Comparison of ENCODE assay signal across 13 cellular contexts in the genomic region with DNA sequence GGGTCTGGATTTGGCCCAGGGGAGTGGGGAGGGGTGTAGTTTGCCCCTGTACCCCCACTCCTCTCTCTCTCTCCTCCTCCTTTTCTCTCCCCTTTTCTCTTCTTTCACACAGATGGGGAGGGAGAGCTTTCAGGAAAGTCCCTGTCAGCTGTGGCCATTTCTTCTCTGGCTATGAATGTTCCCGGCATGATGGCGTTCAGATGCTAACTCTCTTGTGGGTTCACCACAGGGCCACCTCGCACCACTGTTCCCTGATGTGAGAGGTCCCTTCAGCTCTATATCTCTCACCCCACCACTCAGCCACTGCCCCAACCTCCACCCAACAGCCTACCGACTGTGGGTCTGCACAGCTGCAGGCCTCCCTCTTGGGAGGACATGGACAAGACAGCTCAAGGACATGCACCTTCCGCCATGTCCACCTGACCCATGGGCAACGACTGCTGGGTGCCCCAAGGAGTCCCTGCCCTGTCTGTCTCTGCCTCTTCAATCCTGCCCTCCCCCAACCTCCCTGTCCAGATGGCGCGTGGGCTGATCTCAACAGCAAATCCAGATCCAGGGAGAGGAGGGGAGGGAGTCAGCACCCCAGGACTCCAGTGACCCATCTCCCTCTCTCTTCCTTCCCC. TPM values are rescaled to one million over a fixed set of nuclear protein-coding genes. Genes with fewer than 3 reads are reported as not detected.
DNase-seq lines count a peak whose midpoint lies in the region; ATAC-seq, FAIRE-seq and TF ChIP-seq lines count a peak whose summit lies in the region.
"Had no signal": no experiment of that assay in that cellular context is flagged by ENCODE, and none has a peak within 500 bp of the region (broad histone marks: within the 10 kb centered on the region; RNA-seq: fewer than 3 reads in every experiment).

No MANE protein-coding gene starts in this region.

- H3K9me3 ChIP-seq in WERI-Rb-1 (ENCODE audit: severe bottlenecking) (peaks cover 10% of the 10 kb centered on the region), kidney (ENCODE audit: control insufficient read depth in 1 of 2, low read length in 2 of 2) (no peaks in the 10 kb centered on the region)
- H3K9me3 ChIP-seq: neutrophil had no signal

- POLR2A ChIA-PET in MCF 10A (lab: Yijun Ruan, JAX), result interaction anchor here (1.0 to 1.1 kb wide), 2 partner anchors 10 to 130 kb away, joined by 3 read pairs; no protein-coding TSS in a partner anchor

- no peaks in the 10 kb centered on the region for H3K9me3 Mint-ChIP-seq in stimulated activated effector memory CD8-positive, alpha-beta T cell treated with anti-CD3 and anti-CD28 coated beads, Interleukin-12 subunit alpha, Interleukin-12 subunit beta, amount 100 ng/mL, for 72 hours
- peaks cover 7% of the 10 kb centered on the region for H3K9me3 Mint-ChIP-seq in MCF 10A (ENCODE audit: unreplicated experiment)

- no peaks in the 10 kb centered on the region for H3K27me3 ChIP-seq in WERI-Rb-1 (ENCODE audit: insufficient read depth, low read depth, severe bottlenecking)

- TF ChIP-seq CTCF in D721Med (IDR thresholded peaks at IDR 0.05; ENCODE audit: insufficient read depth, missing control alignments) (no peak), WERI-Rb-1 (IDR thresholded peaks at IDR 0.05; ENCODE audit: low read depth, low read length) (no peak), kidney (IDR thresholded peaks at IDR 0.05; ENCODE audit: borderline replicate concordance, extremely low read depth, insufficient read depth) (no peak), MCF 10A (IDR thresholded peaks at IDR 0.05; ENCODE audit: unreplicated experiment) (no peak)

- no peak overlapping the region for H3K9ac ChIP-seq in kidney (ENCODE audit: low read length in 2 of 2)

- peaks cover 24% of the 10 kb centered on the region for H3K4me1 Mint-ChIP-seq in stimulated activated effector memory CD8-positive, alpha-beta T cell treated with anti-CD3 and anti-CD28 coated beads, Interleukin-12 subunit alpha, Interleukin-12 subunit beta, amount 100 ng/mL, for 72 hours
- peaks cover 13% of the 10 kb centered on the region for H3K4me1 Mint-ChIP-seq in MCF 10A (ENCODE audit: insufficient read depth, unreplicated experiment)

- H3K4me1 ChIP-seq in kidney (ENCODE audit: control insufficient read depth in 1 of 2, insufficient read depth in 1 of 2, low read depth in 1 of 2, low read length in 2 of 2), result peaks cover 0 to 15% of the 10 kb centered on the region in 2 donors

- H3K4me3 Mint-ChIP-seq in stimulated activated effector memory CD8-positive, alpha-beta T cell treated with anti-CD3 and anti-CD28 coated beads, Interleukin-12 subunit alpha, Interleukin-12 subunit beta, amount 100 ng/mL, for 72 hours, result no peak overlapping the region
- no peak overlapping the region for H3K4me3 Mint-ChIP-seq in MCF 10A (ENCODE audit: unreplicated experiment)

- H3K27me3 Mint-ChIP-seq in MCF 10A (ENCODE audit: insufficient read depth, unreplicated experiment), result no peaks in the 10 kb centered on the region

- CTCF ChIA-PET in MCF 10A (lab: Yijun Ruan, JAX), result interaction anchor here (0.6 to 2.5 kb wide), 3 partner anchors 34 to 172 kb away, joined by 3 to 9 read pairs (median 3); no protein-coding TSS in a partner anchor

- H3K27ac ChIP-seq in WERI-Rb-1, result peak overlapping the region; percentile 95
- H3K27ac ChIP-seq in kidney (ENCODE audit: low read depth in 2 of 2, low read length in 2 of 2), result no peak overlapping the region

- peaks cover 18% of the 10 kb centered on the region for H3K36me3 ChIP-seq in WERI-Rb-1
- H3K36me3 ChIP-seq in kidney (ENCODE audit: control insufficient read depth in 1 of 2, insufficient read depth in 2 of 2, low read length in 2 of 2), result no peaks in the 10 kb centered on the region
- H3K36me3 ChIP-seq: neutrophil had no signal

- no peaks in the 10 kb centered on the region for H3K36me3 Mint-ChIP-seq in stimulated activated effector memory CD8-positive, alpha-beta T cell treated with anti-CD3 and anti-CD28 coated beads, Interleukin-12 subunit alpha, Interleukin-12 subunit beta, amount 100 ng/mL, for 72 hours
- peaks cover 4% of the 10 kb centered on the region for H3K36me3 Mint-ChIP-seq in MCF 10A (ENCODE audit: insufficient read depth, unreplicated experiment)

- H3K4me3 ChIP-seq in WERI-Rb-1 (ENCODE audit: low read depth, low read length) (no peak overlapping the region), kidney (ENCODE audit: low read length in 2 of 2) (no peak overlapping the region)

- no peak for ATAC-seq in stimulated activated effector memory CD8-positive, alpha-beta T cell treated with anti-CD3 and anti-CD28 coated beads, Interleukin-12 subunit alpha, Interleukin-12 subunit beta, amount 100 ng/mL, for 72 hours
- ATAC-seq: left colon had no signal

- BruUV-seq in MCF 10A (replicated peaks; lab: Mats Ljungman, UMichigan), result no TSS peak

- H3K27ac Mint-ChIP-seq in stimulated activated effector memory CD8-positive, alpha-beta T cell treated with anti-CD3 and anti-CD28 coated beads, Interleukin-12 subunit alpha, Interleukin-12 subunit beta, amount 100 ng/mL, for 72 hours, result peak overlapping the region; percentile 78
- H3K27ac Mint-ChIP-seq in MCF 10A (ENCODE audit: low read depth, unreplicated experiment), result no peak overlapping the region

- intact Hi-C loops in kidney (cut with DNase I) (no loop called here), MCF 10A (cut with micrococcal nuclease) (no loop called here)

- DNase-seq in D721Med (ENCODE audit: insufficient read length, low spot score) (peak; percentile 68), WERI-Rb-1 (peak; percentile 94), kidney (peak; percentile 70), AG08396 (ENCODE audit: low spot score) (no peak), globus pallidus (ENCODE audit: low spot score) (no peak), NCI-H2196 treated with DMSO at 0.1 percent for 48 hours (lab: John Stamatoyannopoulos, UW; ENCODE audit: unreplicated experiment) (no peak), MCF 10A (ENCODE audit: unreplicated experiment) (no peak)
- no peak for DNase-seq in stimulated activated effector memory CD8-positive, alpha-beta T cell treated with anti-CD3 and anti-CD28 coated beads, Interleukin-12 subunit alpha, Interleukin-12 subunit beta, amount 100 ng/mL, for 72 hours (ENCODE audit: low spot score in 2 of 2)
- DNase-seq: effector memory CD4-positive, alpha-beta T cell; left colon had no signal

- FAIRE-seq in D721Med (lab: Jason Lieb, UNC) (peak; percentile 21), kidney (lab: Jason Lieb, UNC) (no peak)
- FAIRE-seq: frontal cortex, GM19239 had no signal

RNA-seq across cellular contexts. Expression of a gene that starts 15.9 kb away (rescaled TPM):
- total RNA-seq in kidney (7.9 TPM), MCF 10A (2022) (8.8 and 12.3 TPM in 2 replicates)
- 3.7 TPM for polyA plus RNA-seq in kidney (ENCODE audit: insufficient read depth, low read depth, low replicate concordance)

RNA-seq across cellular contexts. Expression of a gene that starts 16.4 kb away (rescaled TPM):
- total RNA-seq in kidney (9.3 TPM), MCF 10A (2022) (1.3 and 2.1 TPM in 2 replicates)
- polyA plus RNA-seq in kidney (ENCODE audit: insufficient read depth, low read depth, low replicate concordance), result 12.1 TPM

RNA-seq across cellular contexts. Expression of a gene that starts 57.3 kb away (rescaled TPM):
- total RNA-seq in kidney, result 98.6 TPM
- 112 TPM for polyA plus RNA-seq in kidney (ENCODE audit: insufficient read depth, low read depth, low replicate concordance)
- 114 and 139 TPM in 2 replicates for total RNA-seq in MCF 10A (2022)

Comparison
In these comparisons a context has a peak if more than half of its experiments do, and no peak if none do; other contexts are left out.
1. DNase-seq: peak in D721Med (single experiment), WERI-Rb-1 (single experiment) and kidney (single experiment); none in stimulated activated effector memory CD8-positive, alpha-beta T cell treated with anti-CD3 and anti-CD28 coated beads, Interleukin-12 subunit alpha, Interleukin-12 subunit beta, amount 100 ng/mL, for 72 hours (0 of 2), AG08396 (single experiment), globus pallidus (single experiment), NCI-H2196 treated with DMSO at 0.1 percent for 48 hours (single experiment) and MCF 10A (single experiment).